In the genomic region with DNA sequence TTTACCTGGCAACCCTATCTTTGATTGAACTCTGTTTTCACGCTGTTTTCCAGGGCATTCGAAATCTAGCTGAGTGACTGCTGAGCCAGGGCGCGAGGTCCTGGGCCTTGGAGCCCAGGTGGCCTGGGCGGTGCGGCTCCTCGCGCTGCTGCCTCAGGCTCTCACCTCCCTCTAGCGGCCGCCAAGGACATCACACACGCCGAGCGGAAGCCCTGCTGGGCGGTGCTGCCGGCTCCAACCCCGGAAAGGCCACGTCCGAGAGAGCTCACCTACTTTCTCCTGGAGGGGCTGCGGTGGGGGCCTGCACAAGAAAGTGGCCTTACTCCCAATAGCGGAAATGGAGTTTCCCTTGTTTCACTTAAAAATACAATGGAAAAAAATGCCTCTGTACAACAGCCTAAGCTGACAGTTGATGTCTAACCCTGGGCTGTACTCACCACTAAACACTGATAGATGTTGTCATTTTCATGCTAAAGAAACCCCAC, we compare ENCODE assay signal across 8 cellular contexts.
DNase-seq lines count a peak whose midpoint lies in the region; ATAC-seq, FAIRE-seq and TF ChIP-seq lines count a peak whose summit lies in the region.

No MANE protein-coding gene starts in this region.

- H3K36me3 ChIP-seq in SU-DHL-6 (ENCODE audit: low read length) = no peaks in the 10 kb centered on the region
- no peaks in the 10 kb centered on the region for H3K36me3 ChIP-seq in cardiac muscle cell
- no peaks in the 10 kb centered on the region for H3K36me3 ChIP-seq in prostate gland

- H3K4me3 ChIP-seq in NB4 (ENCODE audit: low read depth, low read length) (no peak overlapping the region), SU-DHL-6 (ENCODE audit: insufficient read depth, low read length, poor library complexity, severe bottlenecking) (no peak overlapping the region), cardiac muscle cell (no peak overlapping the region), prostate gland (no peak overlapping the region)

- H3K4me1 ChIP-seq in cardiac muscle cell (ENCODE audit: low read depth) (peaks cover 13% of the 10 kb centered on the region), prostate gland (replicated peaks) (no peaks in the 10 kb centered on the region)

- H3K9me3 Mint-ChIP-seq in activated naive CD8-positive, alpha-beta T cell treated with anti-CD3 and anti-CD28 coated beads for 36 hours = no peaks in the 10 kb centered on the region

- peaks cover 15% of the 10 kb centered on the region for H3K27me3 Mint-ChIP-seq in activated naive CD8-positive, alpha-beta T cell treated with anti-CD3 and anti-CD28 coated beads for 36 hours

- FAIRE-seq in urothelium cell line (lab: Jason Lieb, UNC) = no peak

- no peaks in the 10 kb centered on the region for H3F3A ChIP-seq in SU-DHL-6 (ENCODE audit: insufficient read depth)

- TF ChIP-seq POLR2A in NB4 (IDR thresholded peaks at IDR 0.05; ENCODE audit: extremely low read depth, insufficient read length) (no peak), prostate gland (IDR thresholded peaks at IDR 0.05) (no peak)

- no peaks in the 10 kb centered on the region for H3K36me3 Mint-ChIP-seq in activated naive CD8-positive, alpha-beta T cell treated with anti-CD3 and anti-CD28 coated beads for 36 hours

- ATAC-seq in HG02623 (IDR thresholded peaks at IDR 0.05; ENCODE audit: unreplicated experiment) = peak; percentile 100

- 3% methylated on average over 20 of the region's 20 CpGs for WGBS in prostate gland

- intact Hi-C loops in prostate gland (cut with DNase I) = loop anchor here (5.0 kb wide), 1 partner anchor 92 kb away; no protein-coding TSS in a partner anchor

- 0 out of 2 replicates have a peak overlapping the region, but pooled peaks have one; percentile 3 for H3K9ac ChIP-seq in SU-DHL-6 (ENCODE audit: low read length)

- DNase-seq in NB4 (ENCODE audit: low read depth) (peak; percentile 84), cardiac muscle cell (ENCODE audit: low read depth in 1 of 2, low spot score in 1 of 2) (peak; percentile 81 to 89), prostate gland (ENCODE audit: low spot score) (peak; percentile 67), urothelium cell line (ENCODE audit: low spot score) (peak; percentile 82)
- peak; percentile 85 for DNase-seq in activated naive CD8-positive, alpha-beta T cell treated with anti-CD3 and anti-CD28 coated beads for 36 hours

- TF ChIP-seq CTCF in GM12874 (IDR thresholded peaks at IDR 0.05; ENCODE audit: insufficient read depth, low read depth, low read length) (peak; percentile 97), NB4 (IDR thresholded peaks at IDR 0.05; ENCODE audit: low read depth, low read length) (peak; percentile 82), SU-DHL-6 (IDR thresholded peaks at IDR 0.05; ENCODE audit: insufficient read depth, low read length, poor library complexity, severe bottlenecking) (peak; percentile 65), cardiac muscle cell (IDR thresholded peaks at IDR 0.05; ENCODE audit: low read depth, low read length) (peak; percentile 96), prostate gland (IDR thresholded peaks at IDR 0.05) (peak; percentile 76 to 88 (median 82))

- H3K9me3 ChIP-seq in SU-DHL-6 (ENCODE audit: insufficient read depth, low read length) (no peaks in the 10 kb centered on the region), cardiac muscle cell (ENCODE audit: low read depth) (no peaks in the 10 kb centered on the region), prostate gland (no peaks in the 10 kb centered on the region)

- H3K4me1 Mint-ChIP-seq in activated naive CD8-positive, alpha-beta T cell treated with anti-CD3 and anti-CD28 coated beads for 36 hours = peaks cover 9% of the 10 kb centered on the region

- H3K9me2 ChIP-seq in SU-DHL-6 (replicated peaks; ENCODE audit: insufficient read depth, low read length) = no peaks in the 10 kb centered on the region

- H3K27me3 ChIP-seq in SU-DHL-6 (ENCODE audit: low read length) = no peaks in the 10 kb centered on the region
- no peaks in the 10 kb centered on the region for H3K27me3 ChIP-seq in cardiac muscle cell
- H3K27me3 ChIP-seq in prostate gland (replicated peaks; ENCODE audit: insufficient read depth) = no peaks in the 10 kb centered on the region

- no peaks in the 10 kb centered on the region for H3K79me2 ChIP-seq in SU-DHL-6 (ENCODE audit: insufficient read depth, low read length)

- H3K4me3 Mint-ChIP-seq in activated naive CD8-positive, alpha-beta T cell treated with anti-CD3 and anti-CD28 coated beads for 36 hours = peak overlapping the region; percentile 43

- peak overlapping the region; percentile 89 for H2AFZ ChIP-seq in SU-DHL-6 (ENCODE audit: low read depth, low read length, severe bottlenecking)

- peak overlapping the region; percentile 23 for H3K27ac Mint-ChIP-seq in activated naive CD8-positive, alpha-beta T cell treated with anti-CD3 and anti-CD28 coated beads for 36 hours

- H3K4me2 ChIP-seq in SU-DHL-6 (ENCODE audit: low read depth, low read length, poor library complexity, severe bottlenecking) = peak overlapping the region; percentile 43

- no peaks in the 10 kb centered on the region for H4K20me1 ChIP-seq in SU-DHL-6 (ENCODE audit: low read depth, low read length)

- H3K27ac ChIP-seq in SU-DHL-6 (ENCODE audit: low read depth, low read length) (no peak overlapping the region), cardiac muscle cell (no peak overlapping the region), prostate gland (peak overlapping the region; percentile 3 to 54)

Comparison
In these comparisons a context has a peak if more than half of its experiments do, and no peak if none do; other contexts are left out.
1. H3K27ac ChIP-seq: peak in prostate gland (2 of 2); none in SU-DHL-6 (single experiment) and cardiac muscle cell (single experiment).
2. Peak in every context shown above with its lines, with median percentiles within 50 percentile points of each other: CTCF ChIP-seq and DNase-seq.